In genomic region chr18:422966-423365, GRCh38 we compare ENCODE assay signal across 31 cellular contexts.
"Had no signal": no experiment of that assay in that cellular context is flagged by ENCODE, and none has a peak within 500 bp of the region (broad histone marks: within the 10 kb centered on the region; RNA-seq: fewer than 3 reads in every experiment).

No MANE protein-coding gene starts in this region.

- H3K79me2 ChIP-seq: parathyroid adenoma had no signal

- DNase-seq: naive B cell; naive thymus-derived CD8-positive, alpha-beta T cell; nucleus accumbens; ovary; posterior cingulate gyrus; psoas muscle; right cardiac atrium; spleen; stimulated activated CD4-positive, alpha-beta T cell treated with anti-CD3 and anti-CD28 coated beads, Interleukin-12 subunit alpha, Interleukin-12 subunit beta, amount 100 ng/mL, for 4 hours; stimulated activated CD4-positive, alpha-beta T cell treated with anti-CD3 and anti-CD28 coated beads, Interleukin-1b, Interleukin-23, amount 100 ng/mL, for 48 hours; stimulated activated CD4-positive, alpha-beta T cell treated with anti-CD3 and anti-CD28 coated beads, Interleukin-4, amount 100 ng/mL, for 1 hour; stimulated activated CD4-positive, alpha-beta T cell treated with anti-CD3 and anti-CD28 coated beads, Interleukin-4, amount 100 ng/mL, for 4 hours; stimulated activated CD8-positive, alpha-beta memory T cell treated with anti-CD3 and anti-CD28 coated beads, Interleukin-4, amount 100 ng/mL, for 48 hours; stimulated activated naive CD4-positive, alpha-beta T cell; stimulated activated naive CD8-positive, alpha-beta T cell treated with anti-CD3 and anti-CD28 coated beads, Interleukin-15, amount 100 ng/mL, for 72 hours; stimulated activated naive CD8-positive, alpha-beta T cell treated with anti-CD3 and anti-CD28 coated beads, Interleukin-15, Interleukin-2, amounts not matched to agents 100 U/mL and 50 U/mL, for 24 hours; substantia nigra; thyroid gland; trophoblast cell; upper lobe of left lung had no signal

- H3K36me3 ChIP-seq: neutrophil, ovary, spleen, thoracic aorta, thyroid gland, tibial nerve, upper lobe of left lung, vagina had no signal

- H3K4me3 Mint-ChIP-seq: naive B cell; naive thymus-derived CD8-positive, alpha-beta T cell; natural killer cell treated with Interleukin-12 subunit alpha and Interleukin-12 subunit beta and Interleukin-15 and Interleukin-18, amount 100 ng/mL, for 72 hours; stimulated activated memory B cell treated with anti-CD40 and anti-IgM and Interleukin-4, amounts not matched to agents 10 μg/mL and 1 μg/mL and 100 μg/mL, for 72 hours; stimulated activated naive CD8-positive, alpha-beta T cell treated with anti-CD3 and anti-CD28 coated beads, Interleukin-15, amount 100 ng/mL, for 72 hours had no signal

- H3K27ac Mint-ChIP-seq: naive B cell; naive thymus-derived CD8-positive, alpha-beta T cell; natural killer cell treated with Interleukin-12 subunit alpha and Interleukin-12 subunit beta and Interleukin-15 and Interleukin-18, amount 100 ng/mL, for 72 hours; progenitor cell of endocrine pancreas; stimulated activated memory B cell treated with anti-CD40 and anti-IgM and Interleukin-4, amounts not matched to agents 10 μg/mL and 1 μg/mL and 100 μg/mL, for 72 hours; stimulated activated naive CD8-positive, alpha-beta T cell treated with anti-CD3 and anti-CD28 coated beads, Interleukin-15, amount 100 ng/mL, for 72 hours had no signal

- H3K9me3 Mint-ChIP-seq: naive thymus-derived CD8-positive, alpha-beta T cell; natural killer cell treated with Interleukin-12 subunit alpha and Interleukin-12 subunit beta and Interleukin-15 and Interleukin-18, amount 100 ng/mL, for 72 hours; stimulated activated memory B cell treated with anti-CD40 and anti-IgM and Interleukin-4, amounts not matched to agents 10 μg/mL and 1 μg/mL and 100 μg/mL, for 72 hours; stimulated activated naive CD8-positive, alpha-beta T cell treated with anti-CD3 and anti-CD28 coated beads, Interleukin-15, amount 100 ng/mL, for 72 hours had no signal

- H3K4me2 ChIP-seq: smooth muscle cell had no signal

- H3K9ac ChIP-seq: parathyroid adenoma had no signal

- H3K4me3 ChIP-seq: ovary, psoas muscle, skin epidermis, smooth muscle cell, spleen, thoracic aorta, thyroid gland, tibial nerve, upper lobe of left lung, vagina had no signal

- ATAC-seq: naive thymus-derived CD8-positive, alpha-beta T cell; natural killer cell treated with Interleukin-12 subunit alpha and Interleukin-12 subunit beta and Interleukin-15 and Interleukin-18, amount 100 ng/mL, for 72 hours; psoas muscle; stimulated activated memory B cell treated with anti-CD40 and anti-IgM and Interleukin-4, amounts not matched to agents 10 μg/mL and 1 μg/mL and 100 μg/mL, for 72 hours; stimulated activated naive CD8-positive, alpha-beta T cell treated with anti-CD3 and anti-CD28 coated beads, Interleukin-15, amount 100 ng/mL, for 72 hours; stimulated activated naive CD8-positive, alpha-beta T cell treated with anti-CD3 and anti-CD28 coated beads, Interleukin-15, Interleukin-2, amounts not matched to agents 100 U/mL and 50 U/mL, for 24 hours had no signal

- H3K27me3 Mint-ChIP-seq: naive B cell; natural killer cell treated with Interleukin-12 subunit alpha and Interleukin-12 subunit beta and Interleukin-15 and Interleukin-18, amount 100 ng/mL, for 72 hours; progenitor cell of endocrine pancreas; stimulated activated memory B cell treated with anti-CD40 and anti-IgM and Interleukin-4, amounts not matched to agents 10 μg/mL and 1 μg/mL and 100 μg/mL, for 72 hours; stimulated activated naive CD8-positive, alpha-beta T cell treated with anti-CD3 and anti-CD28 coated beads, Interleukin-15, amount 100 ng/mL, for 72 hours had no signal

- H3K27me3 ChIP-seq: neutrophil, ovary, spleen, thyroid gland, tibial nerve, upper lobe of left lung, vagina had no signal

- H3K4me1 Mint-ChIP-seq: naive B cell; naive thymus-derived CD8-positive, alpha-beta T cell; stimulated activated memory B cell treated with anti-CD40 and anti-IgM and Interleukin-4, amounts not matched to agents 10 μg/mL and 1 μg/mL and 100 μg/mL, for 72 hours; stimulated activated naive CD8-positive, alpha-beta T cell treated with anti-CD3 and anti-CD28 coated beads, Interleukin-15, amount 100 ng/mL, for 72 hours had no signal

- H3K4me1 ChIP-seq: psoas muscle, spleen had no signal

- H2AFZ ChIP-seq: parathyroid adenoma had no signal

- FAIRE-seq: urothelium cell line had no signal

- H3K36me3 Mint-ChIP-seq: naive B cell; naive thymus-derived CD8-positive, alpha-beta T cell; natural killer cell treated with Interleukin-12 subunit alpha and Interleukin-12 subunit beta and Interleukin-15 and Interleukin-18, amount 100 ng/mL, for 72 hours; stimulated activated memory B cell treated with anti-CD40 and anti-IgM and Interleukin-4, amounts not matched to agents 10 μg/mL and 1 μg/mL and 100 μg/mL, for 72 hours had no signal

- H3K27ac ChIP-seq: neutrophil, ovary, parathyroid adenoma, psoas muscle, skin epidermis, spleen, thoracic aorta, thyroid gland, upper lobe of left lung, vagina had no signal

- H3K9me3 ChIP-seq: neutrophil, ovary, psoas muscle, spleen, thoracic aorta, thyroid gland, tibial nerve, upper lobe of left lung, vagina had no signal
